Comparison of ENCODE assay signal across 11 cellular contexts in genomic region chr10:48390933-48391845, GRCh38.
DNase-seq lines count a peak whose midpoint lies in the region; ATAC-seq, FAIRE-seq and TF ChIP-seq lines count a peak whose summit lies in the region.
"Had no signal": no experiment of that assay in that cellular context is flagged by ENCODE, and none has a peak within 500 bp of the region (broad histone marks: within the 10 kb centered on the region; RNA-seq: fewer than 3 reads in every experiment).

No MANE protein-coding gene starts in this region.

- H3K9ac ChIP-seq in GM12878 (ENCODE audit: control insufficient read depth, insufficient read depth, low read length), result no peak overlapping the region

- TF ChIP-seq POLR2A in GM12878 (IDR thresholded peaks at IDR 0.05; ENCODE audit: low read depth, low read length) (no peak), tibial nerve (IDR thresholded peaks at IDR 0.05) (no peak)

- H3K4me3 ChIP-seq in ACC112 (ENCODE audit: low read depth, low read length), result no peak overlapping the region
- no peak overlapping the region for H3K4me3 ChIP-seq in GM12878
- no peak overlapping the region for H3K4me3 ChIP-seq in tibial nerve
- H3K4me3 ChIP-seq: dorsolateral prefrontal cortex, spleen had no signal

- no peaks in the 10 kb centered on the region for H3K27me3 ChIP-seq in ACC112 (ENCODE audit: insufficient read depth, low read length)
- no peaks in the 10 kb centered on the region for H3K27me3 ChIP-seq in GM12878 (replicated peaks in 1 of 2; ENCODE audit: control insufficient read depth in 2 of 2, insufficient read depth in 2 of 2, low read length in 1 of 2)
- H3K27me3 ChIP-seq in tibial nerve, result no peaks in the 10 kb centered on the region
- H3K27me3 ChIP-seq: dorsolateral prefrontal cortex, spleen had no signal

- H3K27ac ChIP-seq in ACC112 (ENCODE audit: low read depth, low read length) (0 out of 2 replicates have a peak overlapping the region, but pooled peaks have one; percentile 0), GM12878 (ENCODE audit: control insufficient read depth, insufficient read depth) (no peak overlapping the region), tibial nerve (peak overlapping the region in 1 of 4 donors; percentile 17)
- H3K27ac ChIP-seq: spleen had no signal

- H3K79me2 ChIP-seq in ACC112 (ENCODE audit: control insufficient read depth, insufficient read depth, low read length, unreplicated experiment) (peaks cover 10% of the 10 kb centered on the region), GM12878 (ENCODE audit: control insufficient read depth, insufficient read depth, low read length) (peaks cover 2% of the 10 kb centered on the region; the same call in 1 of the 2 replicates)

- 58% methylated on average over 4 of the region's 4 CpGs for WGBS in GM12878 (ENCODE audit: insufficient coverage, insufficient replicate concordance, low lambda C conversion rate, missing lambda C conversion rate)
- 55 to 70% methylated on average over 4 of the region's 4 CpGs for WGBS in tibial nerve, 2 donors

- no peak overlapping the region for H3K4me2 ChIP-seq in GM12878 (ENCODE audit: control insufficient read depth, insufficient read depth)

- RAD21 ChIA-PET in GM12878 (lab: Charles Lee; ENCODE audit: unreplicated experiment), result interaction anchor here (1.4 kb wide), 1 partner anchor 160 kb away, joined by 4 read pairs; no protein-coding TSS in a partner anchor

- FAIRE-seq in GM12878 (lab: Jason Lieb, UNC), result peak; percentile 38
- FAIRE-seq: G401.6 had no signal

- H3K4me1 ChIP-seq in ACC112 (ENCODE audit: control insufficient read depth, insufficient read depth, low read length, unreplicated experiment) (peaks cover 18% of the 10 kb centered on the region), GM12878 (ENCODE audit: control insufficient read depth, insufficient read depth, low read length) (peaks cover 6% of the 10 kb centered on the region; the same call in 1 of the 2 replicates), tibial nerve (peaks cover 0 to 32% (median 0%) of the 10 kb centered on the region in 4 donors)

- POLR2A ChIA-PET in GM12878 (lab: Charles Lee), result interaction anchor here (1.8 kb wide), 1 partner anchor 8 kb away, joined by 4 read pairs; no protein-coding TSS in a partner anchor

- H2AFZ ChIP-seq in ACC112 (ENCODE audit: low read length, unreplicated experiment), result no peak overlapping the region
- no peak overlapping the region for H2AFZ ChIP-seq in GM12878 (ENCODE audit: control insufficient read depth, low read depth, low read length)

- SMC1A ChIA-PET in GM12878 (lab: Charles Lee; ENCODE audit: uncharacterized antibody, unreplicated experiment), result interaction anchor here (0.6 to 1.5 kb wide), 10 partner anchors 9 to 122 kb away, joined by 3 to 8 read pairs (median 4); no protein-coding TSS in a partner anchor

- 0 out of 4 replicates have a peak, but pooled peaks of 1 of the 2 experiments have one; percentile 7 for TF ChIP-seq EP300 in GM12878 (IDR thresholded peaks at IDR 0.05; ENCODE audit: borderline replicate concordance in 1 of 2, control insufficient read depth in 1 of 2, low read depth in 2 of 2, low read length in 2 of 2)
- TF ChIP-seq EP300 in tibial nerve (IDR thresholded peaks at IDR 0.05), result no peak

- in situ Hi-C loops in GM12878 (cut with MboI), result no loop called here

- CTCF ChIA-PET in GM12878 (lab: Yijun Ruan, JAX), result interaction anchor here (0.8 to 1.7 kb wide), 4 partner anchors 8 to 28 kb away, joined by 3 to 6 read pairs (median 4); no protein-coding TSS in a partner anchor

- peak; percentile 62 for ATAC-seq in GM18909 (IDR thresholded peaks at IDR 0.05; ENCODE audit: poor library complexity, unreplicated experiment)
- ATAC-seq in HG03460 (IDR thresholded peaks at IDR 0.05; ENCODE audit: unreplicated experiment), result peak; percentile 71
- peak; percentile 88 for ATAC-seq in GM12878
- no peak for ATAC-seq in left lobe of liver

- DNase-seq in GM12878 (ENCODE audit: low read depth, low spot score), result peak; percentile 24
- DNase-seq in NCI-H2029 (lab: John Stamatoyannopoulos, UW), result no peak
- no peak for DNase-seq in left lobe of liver (ENCODE audit: low spot score)
- DNase-seq in globus pallidus (ENCODE audit: low spot score), result no peak
- no peak for DNase-seq in tibial nerve (ENCODE audit: low spot score in 2 of 2)
- DNase-seq: dorsolateral prefrontal cortex, spleen had no signal

- BruUV-seq in GM12878 (replicated peaks; lab: Mats Ljungman, UMichigan), result no TSS peak

- H3K9me3 ChIP-seq in GM12878 (replicated peaks; ENCODE audit: control insufficient read depth, insufficient read depth, low read length) (no peaks in the 10 kb centered on the region), tibial nerve (no peaks in the 10 kb centered on the region)
- H3K9me3 ChIP-seq: spleen had no signal

- TF ChIP-seq CTCF in GM12878 (IDR thresholded peaks at IDR 0.05 in 2 of 3, conservative IDR thresholded peaks at IDR 0.05 in 1 of 3; ENCODE audit: control insufficient read depth in 2 of 3, extremely low read depth in 1 of 3, insufficient read depth in 1 of 3, low read depth in 3 of 3, low read length in 3 of 3), result no peak
- TF ChIP-seq CTCF in tibial nerve (IDR thresholded peaks at IDR 0.05), result no peak

- intact Hi-C loops in GM12878 (cut with micrococcal nuclease; ENCODE audit: unreplicated experiment), result no loop called here

- TF ChIP-seq RAD21 in GM12878 (IDR thresholded peaks at IDR 0.05; ENCODE audit: insufficient read depth, low read depth, low read length), result no peak

- H3K36me3 ChIP-seq in ACC112 (ENCODE audit: insufficient read depth, low read length), result no peaks in the 10 kb centered on the region
- H3K36me3 ChIP-seq in GM12878 (ENCODE audit: control insufficient read depth in 2 of 2, insufficient read depth in 2 of 2, low read length in 1 of 2), result no peaks in the 10 kb centered on the region
- H3K36me3 ChIP-seq in tibial nerve, result no peaks in the 10 kb centered on the region
- H3K36me3 ChIP-seq: spleen had no signal

- no peaks in the 10 kb centered on the region for H4K20me1 ChIP-seq in GM12878 (ENCODE audit: control insufficient read depth, insufficient read depth)

TF ChIP-seq in GM12878, 131 proteins besides CTCF, POLR2A, EP300 and RAD21 (continues in another document):
- TF ChIP-seq NBN (IDR thresholded peaks at IDR 0.05), result 0 out of 2 replicates have a peak, but pooled peaks have one; percentile 14
- TF ChIP-seq IKZF1 (conservative IDR thresholded peaks at IDR 0.05), result 0 out of 2 replicates have a peak, but pooled peaks have one; percentile 20
- TF ChIP-seq CHD1 (IDR thresholded peaks at IDR 0.05; ENCODE audit: low read depth, low read length), result no peak
- TF ChIP-seq DPF2 (IDR thresholded peaks at IDR 0.05), result 0 out of 2 replicates have a peak, but pooled peaks have one; percentile 32
- TF ChIP-seq IKZF2 (IDR thresholded peaks at IDR 0.05), result peak; percentile 36 to 39; a peak in 1 of 4 replicates
- TF ChIP-seq RB1 (IDR thresholded peaks at IDR 0.05; ENCODE audit: borderline replicate concordance), result no peak
- 0 out of 2 replicates have a peak, but pooled peaks have one; percentile 54 for TF ChIP-seq JUND (IDR thresholded peaks at IDR 0.05; ENCODE audit: low read depth, low read length)
- no peak for TF ChIP-seq KLF5 (IDR thresholded peaks at IDR 0.05; ENCODE audit: partially characterized antibody)
- no peak for TF ChIP-seq ELK1 (IDR thresholded peaks at IDR 0.05; ENCODE audit: low read depth, low read length)
- peak; percentile 32; the same call in 1 of the 2 replicates for TF ChIP-seq MTA2 (IDR thresholded peaks at IDR 0.05; ENCODE audit: low read depth)
- no peak for TF ChIP-seq ATF3 (IDR thresholded peaks at IDR 0.05; ENCODE audit: borderline replicate concordance, extremely low read depth, low read depth, low read length)
- peak; percentile 67; the same call in 1 of the 2 replicates for TF ChIP-seq IRF4 (IDR thresholded peaks at IDR 0.05; ENCODE audit: low read depth, low read length)
- TF ChIP-seq MEF2B (IDR thresholded peaks at IDR 0.05; ENCODE audit: partially characterized antibody, poor library complexity, severe bottlenecking), result no peak
- TF ChIP-seq HSF1 (IDR thresholded peaks at IDR 0.05; ENCODE audit: low read depth, low read length), result no peak
